ENCODE assay signal across 11 cellular contexts in the genomic region with DNA sequence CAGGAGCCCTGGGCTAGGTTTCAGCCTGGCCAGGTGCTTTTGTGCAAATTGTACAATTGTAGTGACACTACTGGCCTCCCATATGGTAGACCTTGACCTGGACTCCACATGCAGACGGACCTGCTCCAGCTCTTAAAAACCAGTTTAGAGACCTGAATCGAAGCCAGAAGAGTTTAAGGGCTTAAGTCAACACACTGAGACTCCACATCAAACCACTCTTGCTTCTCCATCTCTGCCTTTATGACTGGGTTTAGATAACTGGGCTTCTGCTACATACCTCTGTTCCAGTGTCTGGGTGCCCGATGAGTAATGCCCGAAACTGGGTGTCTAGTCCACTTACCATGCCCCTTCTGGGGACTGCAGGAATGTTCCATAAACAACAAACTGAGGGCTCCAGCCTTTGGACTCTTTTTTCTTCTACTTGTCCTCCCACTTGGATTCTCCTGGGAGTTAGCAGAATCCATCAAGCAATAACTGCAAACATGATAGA. TPM values are rescaled to one million over a fixed set of nuclear protein-coding genes. Genes with fewer than 3 reads are reported as not detected.
DNase-seq lines count a peak whose midpoint lies in the region; ATAC-seq lines count a peak whose summit lies in the region.
"Had no signal": no experiment of that assay in that cellular context is flagged by ENCODE, and none has a peak within 500 bp of the region (broad histone marks: within the 10 kb centered on the region; RNA-seq: fewer than 3 reads in every experiment).

No MANE protein-coding gene starts in this region.

- H3K4me1 ChIP-seq in subcutaneous abdominal adipose tissue (ENCODE audit: control insufficient read depth in 5 of 5, insufficient read depth in 5 of 5, low read length in 5 of 5), result peaks cover 3 to 42% (median 38%) of the 10 kb centered on the region in 5 donors

- peak; percentile 48 for DNase-seq in HT1080 (ENCODE audit: low read depth)
- DNase-seq in activated T-helper 1 cell treated with anti-CD3 and anti-CD28 coated beads, Interleukin-12 subunit alpha, Interleukin-12 subunit beta, Interleukin-2, Interleukin-4 antibody, amounts not matched to agents 30 ng/mL and 10 ng/mL and 1 ng/mL, durations not matched to agents 14 hours and 24 hours and 36 hours (ENCODE audit: low spot score), result no peak
- DNase-seq in islet precursor cell, result peak; percentile 74
- DNase-seq in hypothalamus (lab: John Stamatoyannopoulos, UW), result no peak
- DNase-seq: activated B cell treated with CpG ODN at 0.5 μM for 24 hours; activated naive CD8-positive, alpha-beta T cell treated with anti-CD3 and anti-CD28 coated beads, Interleukin-2, amount 10 ng/mL, durations not matched to agents 7 days and 5 days; esophagus squamous epithelium; NK-92 treated with Interleukin-12 subunit alpha and Interleukin-12 subunit beta, amount 100 ng/mL, for 24 hours had no signal

- H3K9ac ChIP-seq in subcutaneous abdominal adipose tissue (ENCODE audit: low read length in 5 of 5), result peak overlapping the region in 1 of 5 donors; percentile 71

- peak overlapping the region; percentile 26 for H3K27ac Mint-ChIP-seq in activated T-helper 1 cell treated with anti-CD3 and anti-CD28 coated beads, Interleukin-12 subunit alpha, Interleukin-12 subunit beta, Interleukin-2, Interleukin-4 antibody, amounts not matched to agents 30 ng/mL and 10 ng/mL and 1 ng/mL, durations not matched to agents 14 hours and 24 hours and 36 hours
- H3K27ac Mint-ChIP-seq: activated B cell treated with CpG ODN at 0.5 μM for 24 hours; activated naive CD8-positive, alpha-beta T cell treated with anti-CD3 and anti-CD28 coated beads, Interleukin-2, amount 10 ng/mL, durations not matched to agents 7 days and 5 days had no signal

- no peak overlapping the region for H3K4me3 ChIP-seq in subcutaneous abdominal adipose tissue (ENCODE audit: low read depth in 1 of 5, low read length in 5 of 5)
- H3K4me3 ChIP-seq: esophagus squamous epithelium had no signal

- no peak overlapping the region for H3K4me3 Mint-ChIP-seq in activated T-helper 1 cell treated with anti-CD3 and anti-CD28 coated beads, Interleukin-12 subunit alpha, Interleukin-12 subunit beta, Interleukin-2, Interleukin-4 antibody, amounts not matched to agents 30 ng/mL and 10 ng/mL and 1 ng/mL, durations not matched to agents 14 hours and 24 hours and 36 hours
- H3K4me3 Mint-ChIP-seq: activated B cell treated with CpG ODN at 0.5 μM for 24 hours; activated naive CD8-positive, alpha-beta T cell treated with anti-CD3 and anti-CD28 coated beads, Interleukin-2, amount 10 ng/mL, durations not matched to agents 7 days and 5 days had no signal

- H3K27me3 Mint-ChIP-seq in activated T-helper 1 cell treated with anti-CD3 and anti-CD28 coated beads, Interleukin-12 subunit alpha, Interleukin-12 subunit beta, Interleukin-2, Interleukin-4 antibody, amounts not matched to agents 30 ng/mL and 10 ng/mL and 1 ng/mL, durations not matched to agents 14 hours and 24 hours and 36 hours (ENCODE audit: insufficient read depth), result peaks cover 15% of the 10 kb centered on the region

- intact Hi-C loops in activated T-helper 1 cell treated with anti-CD3 and anti-CD28 coated beads, Interleukin-12 subunit alpha, Interleukin-12 subunit beta, Interleukin-2, Interleukin-4 antibody, amounts not matched to agents 30 ng/mL and 10 ng/mL and 1 ng/mL, durations not matched to agents 14 hours and 24 hours and 36 hours (cut with micrococcal nuclease), result loop anchor here (1.0 kb wide), 3 partner anchors 30 to 231 kb away; no protein-coding TSS in a partner anchor

- no peaks in the 10 kb centered on the region for H3K36me3 ChIP-seq in subcutaneous abdominal adipose tissue (ENCODE audit: control insufficient read depth in 5 of 5, insufficient read depth in 5 of 5, low read length in 5 of 5)
- H3K36me3 ChIP-seq: esophagus squamous epithelium had no signal

- ATAC-seq in HG02870 (IDR thresholded peaks at IDR 0.05; ENCODE audit: unreplicated experiment) (no peak), GM19328 (IDR thresholded peaks at IDR 0.05; ENCODE audit: unreplicated experiment) (no peak)

- no peaks in the 10 kb centered on the region for H3K36me3 Mint-ChIP-seq in activated T-helper 1 cell treated with anti-CD3 and anti-CD28 coated beads, Interleukin-12 subunit alpha, Interleukin-12 subunit beta, Interleukin-2, Interleukin-4 antibody, amounts not matched to agents 30 ng/mL and 10 ng/mL and 1 ng/mL, durations not matched to agents 14 hours and 24 hours and 36 hours (ENCODE audit: low read depth)
- H3K36me3 Mint-ChIP-seq: activated naive CD8-positive, alpha-beta T cell treated with anti-CD3 and anti-CD28 coated beads, Interleukin-2, amount 10 ng/mL, durations not matched to agents 7 days and 5 days had no signal

- H3K4me1 Mint-ChIP-seq in activated T-helper 1 cell treated with anti-CD3 and anti-CD28 coated beads, Interleukin-12 subunit alpha, Interleukin-12 subunit beta, Interleukin-2, Interleukin-4 antibody, amounts not matched to agents 30 ng/mL and 10 ng/mL and 1 ng/mL, durations not matched to agents 14 hours and 24 hours and 36 hours (ENCODE audit: low read depth), result peaks cover 11% of the 10 kb centered on the region
- H3K4me1 Mint-ChIP-seq: activated B cell treated with CpG ODN at 0.5 μM for 24 hours; activated naive CD8-positive, alpha-beta T cell treated with anti-CD3 and anti-CD28 coated beads, Interleukin-2, amount 10 ng/mL, durations not matched to agents 7 days and 5 days had no signal

- H3K9me3 Mint-ChIP-seq in activated T-helper 1 cell treated with anti-CD3 and anti-CD28 coated beads, Interleukin-12 subunit alpha, Interleukin-12 subunit beta, Interleukin-2, Interleukin-4 antibody, amounts not matched to agents 30 ng/mL and 10 ng/mL and 1 ng/mL, durations not matched to agents 14 hours and 24 hours and 36 hours, result no peaks in the 10 kb centered on the region
- H3K9me3 Mint-ChIP-seq: activated B cell treated with CpG ODN at 0.5 μM for 24 hours; activated naive CD8-positive, alpha-beta T cell treated with anti-CD3 and anti-CD28 coated beads, Interleukin-2, amount 10 ng/mL, durations not matched to agents 7 days and 5 days had no signal

- H3K9me3 ChIP-seq in subcutaneous abdominal adipose tissue (ENCODE audit: control insufficient read depth in 5 of 5, low read length in 5 of 5), result no peaks in the 10 kb centered on the region
- H3K9me3 ChIP-seq: esophagus squamous epithelium had no signal

- H3K27me3 ChIP-seq in subcutaneous abdominal adipose tissue (ENCODE audit: control insufficient read depth in 5 of 5, insufficient read depth in 4 of 5, low read length in 5 of 5), result no peaks in the 10 kb centered on the region
- H3K27me3 ChIP-seq: esophagus squamous epithelium had no signal

- peak overlapping the region; percentile 87 for H3K27ac ChIP-seq in subcutaneous abdominal adipose tissue (ENCODE audit: low read depth, low read length)

RNA-seq across cellular contexts. Expression of gene TMEM212, which starts 32.8 kb away (rescaled TPM):
- not detected in 2 replicates for total RNA-seq in HT1080 (2014; rRNA removed; shearing (Covaris generic))
- polyA plus RNA-seq in HT1080 (2015; cell fraction: cytosol; rRNA removed), result not detected in 2 replicates
- not detected in 2 replicates for polyA plus RNA-seq in HT1080 (2015; cell fraction: nucleus; rRNA removed)
- total RNA-seq in activated T-helper 1 cell treated with anti-CD3 and anti-CD28 coated beads, Interleukin-12 subunit alpha, Interleukin-12 subunit beta, Interleukin-2, Interleukin-4 antibody, amounts not matched to agents 30 ng/mL and 10 ng/mL and 1 ng/mL, durations not matched to agents 14 hours and 24 hours and 36 hours, result not detected in 2 replicates
- total RNA-seq: activated B cell treated with CpG ODN at 0.5 μM for 24 hours; activated naive CD8-positive, alpha-beta T cell treated with anti-CD3 and anti-CD28 coated beads, Interleukin-2, amount 10 ng/mL, durations not matched to agents 7 days and 5 days; esophagus squamous epithelium had no signal

Comparison
In these comparisons a context has a peak if more than half of its experiments do, and no peak if none do; other contexts are left out.
1. DNase-seq: peak in HT1080 (single experiment) and islet precursor cell (single experiment); none in activated T-helper 1 cell treated with anti-CD3 and anti-CD28 coated beads, Interleukin-12 subunit alpha, Interleukin-12 subunit beta, Interleukin-2, Interleukin-4 antibody, amounts not matched to agents 30 ng/mL and 10 ng/mL and 1 ng/mL, durations not matched to agents 14 hours and 24 hours and 36 hours (single experiment) and hypothalamus (0 of 51).